Comparison of ENCODE assay signal across 8 cellular contexts in genomic region chr19:46715620-46716012, GRCh38. TPM values are rescaled to one million over a fixed set of nuclear protein-coding genes. Genes with fewer than 3 reads are reported as not detected.
DNase-seq lines count a peak whose midpoint lies in the region; ATAC-seq and TF ChIP-seq lines count a peak whose summit lies in the region.

No MANE protein-coding gene starts in this region.

- no peak for DNase-seq in central memory CD8-positive, alpha-beta T cell (ENCODE audit: low spot score in 2 of 2)
- DNase-seq in mucosa of descending colon (no peak), HPDE6-E6E7 (ENCODE audit: extremely low spot score) (no peak)

- H3K9me3 ChIP-seq in HUES64 (ENCODE audit: insufficient read depth, low read depth, low read length) (no peaks in the 10 kb centered on the region), mucosa of descending colon (no peaks in the 10 kb centered on the region)

- H3K4me3 ChIP-seq in ACC112 (ENCODE audit: low read depth, low read length), result peak overlapping the region; percentile 91
- H3K4me3 ChIP-seq in HUES64 (ENCODE audit: low read length), result peak overlapping the region; percentile 80
- peak overlapping the region; percentile 84 for H3K4me3 ChIP-seq in mucosa of descending colon

- H3K4me3 Mint-ChIP-seq in central memory CD8-positive, alpha-beta T cell, result peak overlapping the region; percentile 98

- H3K36me3 Mint-ChIP-seq in central memory CD8-positive, alpha-beta T cell (ENCODE audit: insufficient read depth), result peaks cover 30% of the 10 kb centered on the region

- H3K27me3 ChIP-seq in ACC112 (ENCODE audit: insufficient read depth, low read length) (no peaks in the 10 kb centered on the region), HUES64 (ENCODE audit: insufficient read depth, low read length) (no peaks in the 10 kb centered on the region)

- H2AFZ ChIP-seq in ACC112 (ENCODE audit: low read length, unreplicated experiment), result no peak overlapping the region

- H3K79me2 ChIP-seq in ACC112 (ENCODE audit: control insufficient read depth, insufficient read depth, low read length, unreplicated experiment), result peaks cover 30% of the 10 kb centered on the region

- peak overlapping the region; percentile 99 for H3K27ac Mint-ChIP-seq in central memory CD8-positive, alpha-beta T cell (ENCODE audit: low read depth)

- intact Hi-C loops in mucosa of descending colon (cut with DNase I, micrococcal nuclease), result no loop called here

- H3K9ac ChIP-seq in HUES64 (ENCODE audit: low read depth, low read length), result peak overlapping the region; percentile 76

- ATAC-seq in central memory CD8-positive, alpha-beta T cell (replicated peaks; ENCODE audit: extremely low read depth, poor library complexity, severe bottlenecking), result no peak
- ATAC-seq in mucosa of descending colon (no peak), GM18511 (IDR thresholded peaks at IDR 0.05; ENCODE audit: unreplicated experiment) (no peak), GM19023 (IDR thresholded peaks at IDR 0.05; ENCODE audit: unreplicated experiment) (no peak), GM21390 (IDR thresholded peaks at IDR 0.05; ENCODE audit: unreplicated experiment) (no peak)

- 10% methylated on average over 7 of the region's 8 CpGs for WGBS in HUES64

- H3K36me3 ChIP-seq in ACC112 (ENCODE audit: insufficient read depth, low read length), result no peaks in the 10 kb centered on the region
- H3K36me3 ChIP-seq in HUES64 (ENCODE audit: insufficient read depth, low read length), result peaks cover 15% of the 10 kb centered on the region
- no peaks in the 10 kb centered on the region for H3K36me3 ChIP-seq in mucosa of descending colon (ENCODE audit: low read depth)

- peaks cover 57% of the 10 kb centered on the region for H3K4me1 Mint-ChIP-seq in central memory CD8-positive, alpha-beta T cell

- H3K27ac ChIP-seq in ACC112 (ENCODE audit: low read depth, low read length), result peak overlapping the region; percentile 59; the same call in 1 of the 2 replicates
- no peak overlapping the region for H3K27ac ChIP-seq in HUES64 (ENCODE audit: low read depth, low read length)

- H3K4me1 ChIP-seq in ACC112 (ENCODE audit: control insufficient read depth, insufficient read depth, low read length, unreplicated experiment) (peaks cover 9% of the 10 kb centered on the region), HUES64 (ENCODE audit: insufficient read depth, low read length) (peaks cover 24% of the 10 kb centered on the region), mucosa of descending colon (ENCODE audit: low read depth) (peaks cover 32% of the 10 kb centered on the region)

- TF ChIP-seq CTCF in mucosa of descending colon (IDR thresholded peaks at IDR 0.05), result no peak

- H3K9me3 Mint-ChIP-seq in central memory CD8-positive, alpha-beta T cell, result no peaks in the 10 kb centered on the region

- no peaks in the 10 kb centered on the region for H3K27me3 Mint-ChIP-seq in central memory CD8-positive, alpha-beta T cell

RNA-seq across cellular contexts. Expression of gene PRKD2, which starts 1.3 kb away (rescaled TPM):
- polyA plus RNA-seq in HUES64 (2013, experiment 1 of 2), result 27.3 TPM
- polyA plus RNA-seq in HUES64 (2013, experiment 2 of 2), result 27.3 TPM
- total RNA-seq in mucosa of descending colon, result 10 to 100 TPM; 52.5 to 70.5 (median 62.9) TPM

RNA-seq across cellular contexts. Expression of gene FKRP, which starts 30.2 kb away (rescaled TPM):
- 21.3 TPM for polyA plus RNA-seq in HUES64 (2013, experiment 1 of 2)
- 21.3 TPM for polyA plus RNA-seq in HUES64 (2013, experiment 2 of 2)
- 10 to 100 TPM; 10.7 to 19.8 (median 10.9) TPM for total RNA-seq in mucosa of descending colon

RNA-seq across cellular contexts. Expression of gene STRN4, which starts 30.6 kb away (rescaled TPM):
- polyA plus RNA-seq in HUES64 (2013, experiment 1 of 2), result 68.0 TPM
- polyA plus RNA-seq in HUES64 (2013, experiment 2 of 2), result 72.1 TPM
- 10 to 100 TPM; 68.3 to 79.2 (median 73.7) TPM for total RNA-seq in mucosa of descending colon

RNA-seq across cellular contexts. Expression of gene DACT3, which starts 54.6 kb away (rescaled TPM):
- polyA plus RNA-seq in HUES64 (2013, experiment 1 of 2), result 1.6 TPM
- polyA plus RNA-seq in HUES64 (2013, experiment 2 of 2), result 3.2 TPM
- 10 to 100 TPM in 1 of 3 donors, 1 to 10 TPM in 2; 1.9 to 60.9 (median 3.4) TPM for total RNA-seq in mucosa of descending colon
